Comparison of ENCODE assay signal across 8 cellular contexts in genomic region chr11:85663781-85664560, GRCh38. TPM values are rescaled to one million over a fixed set of nuclear protein-coding genes. Genes with fewer than 3 reads are reported as not detected.
DNase-seq lines count a peak whose midpoint lies in the region; ATAC-seq and TF ChIP-seq lines count a peak whose summit lies in the region.

No MANE protein-coding gene starts in this region.

- 0 to 1% (median 0%) methylated on average over 46 to 70 of the region's 70 CpGs for WGBS in heart left ventricle, 4 donors

- H3K36me3 Mint-ChIP-seq in activated naive CD8-positive, alpha-beta T cell treated with anti-CD3 and anti-CD28 coated beads for 36 hours: peaks cover 36% of the 10 kb centered on the region

- H3K4me1 Mint-ChIP-seq in activated naive CD8-positive, alpha-beta T cell treated with anti-CD3 and anti-CD28 coated beads for 36 hours: peaks cover 32% of the 10 kb centered on the region

- peak overlapping the region; percentile 92 to 99 (median 96) for H3K27ac ChIP-seq in heart left ventricle

- ATAC-seq in heart left ventricle: peak; percentile 72 to 82 (median 77)

- DNase-seq in H4 (ENCODE audit: low spot score) (peak; percentile 37), LHCN-M2 (ENCODE audit: low read depth) (peak; percentile 56), SKM-1 (lab: John Stamatoyannopoulos, UW; ENCODE audit: unreplicated experiment) (peak; percentile 37), heart left ventricle (peak; percentile 77 to 90 (median 85)), posterior cingulate gyrus (peak; percentile 72 to 97 (median 84)), ureter (ENCODE audit: low spot score) (peak; percentile 89)
- DNase-seq in activated naive CD8-positive, alpha-beta T cell treated with anti-CD3 and anti-CD28 coated beads for 36 hours: peak; percentile 88

- H3K27me3 ChIP-seq in heart left ventricle: no peaks in the 10 kb centered on the region

- peaks cover 0 to 44% (median 31%) of the 10 kb centered on the region in 9 donors for H3K36me3 ChIP-seq in heart left ventricle

- H3K27ac Mint-ChIP-seq in activated naive CD8-positive, alpha-beta T cell treated with anti-CD3 and anti-CD28 coated beads for 36 hours: peak overlapping the region; percentile 98

- TF ChIP-seq CTCF in heart left ventricle (IDR thresholded peaks at IDR 0.05): peak; percentile 41 to 79 (median 64)

- H3K4me3 Mint-ChIP-seq in activated naive CD8-positive, alpha-beta T cell treated with anti-CD3 and anti-CD28 coated beads for 36 hours: peak overlapping the region; percentile 98

- intact Hi-C loops in heart left ventricle (cut with DNase I): loop anchor here in 9 of 10 donors (1.0 to 10.0 kb wide), 5 partner anchors 15 to 69 kb away; partner anchors contain the start of genes TMEM126B (in 8 of the 9) and DLG2 (in 6 of the 9)
- intact Hi-C loops in posterior cingulate gyrus (cut with DNase I): loop anchor here (1.0 to 10.0 kb wide), 4 partner anchors 17 to 641 kb away; partner anchors contain the start of genes HIKESHI, TMEM126A and TMEM126B

- TF ChIP-seq POLR2A in heart left ventricle (IDR thresholded peaks at IDR 0.05): no peak

- H3K4me3 ChIP-seq in GM08714 (ENCODE audit: low read length): peak overlapping the region; percentile 88
- peak overlapping the region; percentile 71 to 94 (median 88) for H3K4me3 ChIP-seq in heart left ventricle

- peaks cover 0 to 51% (median 43%) of the 10 kb centered on the region in 12 donors for H3K4me1 ChIP-seq in heart left ventricle

- no peaks in the 10 kb centered on the region for H3K9me3 Mint-ChIP-seq in activated naive CD8-positive, alpha-beta T cell treated with anti-CD3 and anti-CD28 coated beads for 36 hours

- no peaks in the 10 kb centered on the region for H3K9me3 ChIP-seq in heart left ventricle

- H3K27me3 Mint-ChIP-seq in activated naive CD8-positive, alpha-beta T cell treated with anti-CD3 and anti-CD28 coated beads for 36 hours: peaks cover 3% of the 10 kb centered on the region

RNA-seq across cellular contexts. Expression of gene CREBZF, which starts 1.0 kb away (rescaled TPM):
- 18.5 and 20.4 TPM in 2 replicates for total RNA-seq in H4 (2014; rRNA removed; shearing (Covaris generic))
- total RNA-seq in LHCN-M2 (2014; rRNA removed) (33.8 and 37.4 TPM in 2 replicates), heart left ventricle (10 to 100 TPM; 11.8 to 17.8 (median 12.9) TPM), ureter (48.2 TPM)
- polyA plus RNA-seq in LHCN-M2 (2012): 8.7 TPM
- 10 to 100 TPM; 38.1 to 38.4 TPM for total RNA-seq in activated naive CD8-positive, alpha-beta T cell treated with anti-CD3 and anti-CD28 coated beads for 36 hours
- 10 to 100 TPM; 11.5 to 12.8 TPM for polyA plus RNA-seq in heart left ventricle

RNA-seq across cellular contexts. Expression of gene TMEM126A, which starts 16.2 kb away (rescaled TPM):
- total RNA-seq in H4 (2014; rRNA removed; shearing (Covaris generic)): 90.7 and 98.7 TPM in 2 replicates
- 36.7 and 42.4 TPM in 2 replicates for total RNA-seq in LHCN-M2 (2014; rRNA removed)
- 62.5 TPM for polyA plus RNA-seq in LHCN-M2 (2012)
- 10 to 100 TPM; 53.7 to 55.9 TPM for total RNA-seq in activated naive CD8-positive, alpha-beta T cell treated with anti-CD3 and anti-CD28 coated beads for 36 hours
- 10 to 100 TPM; 36.3 to 77.9 (median 63.6) TPM for total RNA-seq in heart left ventricle
- 100 to 1,000 TPM in 1 of 2 donors, 10 to 100 TPM in 1; 90.2 to 209 TPM for polyA plus RNA-seq in heart left ventricle
- total RNA-seq in ureter: 23.8 TPM

RNA-seq across cellular contexts. Expression of gene CCDC89, which starts 22.0 kb away (rescaled TPM):
- total RNA-seq in H4 (2014; rRNA removed; shearing (Covaris generic)): not detected in 2 replicates
- total RNA-seq in LHCN-M2 (2014; rRNA removed) (6.6 and 7.4 TPM in 2 replicates), heart left ventricle (1 to 10 TPM in 2 of 9 donors, under 1 TPM in 6, not detected in 1; 0.28 to 1.5 (median 0.58) TPM), ureter (2.5 TPM)
- 2.1 TPM for polyA plus RNA-seq in LHCN-M2 (2012)
- total RNA-seq in activated naive CD8-positive, alpha-beta T cell treated with anti-CD3 and anti-CD28 coated beads for 36 hours: not detected
- under 1 TPM; 0.11 to 0.73 TPM for polyA plus RNA-seq in heart left ventricle

RNA-seq across cellular contexts. Expression of gene TMEM126B, which starts 35.6 kb away (rescaled TPM):
- total RNA-seq in H4 (2014; rRNA removed; shearing (Covaris generic)): 93.5 and 94.3 TPM in 2 replicates
- total RNA-seq in LHCN-M2 (2014; rRNA removed) (66.9 and 86.6 TPM in 2 replicates), heart left ventricle (10 to 100 TPM; 42.7 to 58.4 (median 52.1) TPM), ureter (36.6 TPM)
- 50.8 TPM for polyA plus RNA-seq in LHCN-M2 (2012)
- 10 to 100 TPM; 67.2 to 68.5 TPM for total RNA-seq in activated naive CD8-positive, alpha-beta T cell treated with anti-CD3 and anti-CD28 coated beads for 36 hours
- polyA plus RNA-seq in heart left ventricle: 100 to 1,000 TPM in 1 of 2 donors, 10 to 100 TPM in 1; 71.6 to 129 TPM

RNA-seq across cellular contexts. Expression of gene DLG2, which starts 36.8 kb away (rescaled TPM):
- total RNA-seq in H4 (2014; rRNA removed; shearing (Covaris generic)): 1.7 and 2.6 TPM in 2 replicates
- total RNA-seq in LHCN-M2 (2014; rRNA removed): 0.17 TPM in 1 of 2 replicates, not detected in the other
- polyA plus RNA-seq in LHCN-M2 (2012): 0.16 TPM
- 1 to 10 TPM; 1.7 to 1.9 TPM for total RNA-seq in activated naive CD8-positive, alpha-beta T cell treated with anti-CD3 and anti-CD28 coated beads for 36 hours
- total RNA-seq in heart left ventricle: 10 to 100 TPM in 3 of 9 donors, 1 to 10 TPM in 6; 2.4 to 13.9 (median 9.0) TPM
- polyA plus RNA-seq in heart left ventricle: 1 to 10 TPM; 2.5 TPM
- 19.5 TPM for total RNA-seq in ureter

Comparison
In these comparisons a context has a peak if more than half of its experiments do, and no peak if none do; other contexts are left out.
1. Peak in every context shown above with its lines: DNase-seq, ATAC-seq, H3K4me3 ChIP-seq and H3K27ac ChIP-seq.
2. DNase-seq: peak in every context shown above with its lines; median percentile 89 in ureter; 88 in activated naive CD8-positive, alpha-beta T cell treated with anti-CD3 and anti-CD28 coated beads for 36 hours; 85 in heart left ventricle; 84 in posterior cingulate gyrus; 56 in LHCN-M2; 37 in H4; 37 in SKM-1.